ENCODE assay signal across 8 cellular contexts in the genomic region with DNA sequence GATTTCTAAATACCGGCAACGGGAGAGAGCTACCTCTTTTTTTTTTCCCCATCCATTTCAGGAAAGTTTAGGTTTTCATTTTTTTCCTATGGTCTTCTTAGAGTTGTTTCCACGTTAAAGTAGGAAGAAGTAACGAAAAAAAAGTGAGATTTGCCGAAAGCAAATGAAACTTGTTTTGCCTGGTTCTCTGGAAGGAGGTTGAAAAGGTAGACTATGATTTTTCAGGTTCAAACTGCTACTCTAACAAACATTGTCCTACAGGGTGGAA. TPM values are rescaled to one million over a fixed set of nuclear protein-coding genes. Genes with fewer than 3 reads are reported as not detected.
A peak's percentile ranks its signal among the peaks of the same experiment; 100 is the strongest.
DNase-seq lines count a peak whose midpoint lies in the region; ATAC-seq, FAIRE-seq and TF ChIP-seq lines count a peak whose summit lies in the region.

No MANE protein-coding gene starts in this region.

- intact Hi-C loops in activated naive CD4-positive, alpha-beta T cell treated with anti-CD3 and anti-CD28 coated beads for 36 hours (cut with micrococcal nuclease), result no loop called here
- intact Hi-C loops in K562 (cut with micrococcal nuclease), result loop anchor here (1.0 kb wide), 1 partner anchor 32 kb away; no protein-coding TSS in a partner anchor

- H3K27ac ChIP-seq in K562 (ENCODE audit: extremely low read depth, low read depth, low read length) (peak overlapping the region; percentile 85), mesodermal cell (ENCODE audit: low read depth, low read length, severe bottlenecking) (peak overlapping the region; percentile 86), upper lobe of left lung (peak overlapping the region; percentile 83 to 95 (median 92))

- H3K4me1 ChIP-seq in K562 (replicated peaks in 1 of 2; ENCODE audit: control insufficient read depth in 2 of 2, insufficient read depth in 2 of 2, low read length in 2 of 2) (peaks cover 21 to 49% of the 10 kb centered on the region in 2 experiments), mesodermal cell (ENCODE audit: control insufficient read depth, insufficient read depth, low read length, poor library complexity, severe bottlenecking) (peaks cover 14% of the 10 kb centered on the region), upper lobe of left lung (peaks cover 22 to 26% (median 23%) of the 10 kb centered on the region in 4 donors)

- no peaks in the 10 kb centered on the region for H4K20me1 ChIP-seq in K562 (replicated peaks; ENCODE audit: control insufficient read depth, insufficient read depth, low read length)

- H2AFZ ChIP-seq in K562 (ENCODE audit: low read depth, low read length), result peak overlapping the region; percentile 76

- DNase-seq in activated naive CD4-positive, alpha-beta T cell treated with anti-CD3 and anti-CD28 coated beads for 36 hours, result no peak
- no peak for DNase-seq in activated naive CD4-positive, alpha-beta T cell treated with Interleukin-2 at 50 U/mL for 16 hours
- DNase-seq in K562 (ENCODE audit: extremely low read depth in 1 of 4, low spot score in 3 of 4) (no peak), upper lobe of left lung (no peak), GM03348 (ENCODE audit: low spot score) (no peak)

- WGBS in K562 (ENCODE audit: insufficient coverage, low coverage, missing lambda C conversion rate), result 4% methylated on average over 5 of the region's 5 CpGs
- WGBS in mesodermal cell (ENCODE audit: insufficient coverage in 2 of 2), 2 experiments, result 83 to 89% methylated on average over 3 of the region's 5 CpGs
- WGBS in upper lobe of left lung, 2 donors, result 32 to 39% methylated on average over 5 of the region's 5 CpGs

- H3K9me3 Mint-ChIP-seq in activated naive CD4-positive, alpha-beta T cell treated with anti-CD3 and anti-CD28 coated beads for 36 hours, result no peaks in the 10 kb centered on the region

- H3K4me3 ChIP-seq in K562 (peak overlapping the region; percentile 38), mesodermal cell (ENCODE audit: extremely low read depth, insufficient read depth, low read length, poor library complexity, severe bottlenecking) (peak overlapping the region; percentile 7), upper lobe of left lung (peak overlapping the region in 2 of 4 donors; percentile 43 to 51)

- TF ChIP-seq RAD21 in K562 (CRISPR knock-in tag; conservative IDR thresholded peaks at IDR 0.05 in 1 of 2, IDR thresholded peaks at IDR 0.05 in 1 of 2), result no peak

- H3K4me2 ChIP-seq in K562 (ENCODE audit: insufficient read depth, low read length), result peak overlapping the region; percentile 77

- H3K9me1 ChIP-seq in K562 (ENCODE audit: control insufficient read depth, insufficient read depth, low read length), result no peaks in the 10 kb centered on the region

- H3K27ac Mint-ChIP-seq in activated naive CD4-positive, alpha-beta T cell treated with anti-CD3 and anti-CD28 coated beads for 36 hours, result peak overlapping the region; percentile 98

- TF ChIP-seq EP300 in K562 (IDR thresholded peaks at IDR 0.05; ENCODE audit: low read length) (no peak), upper lobe of left lung (IDR thresholded peaks at IDR 0.05) (no peak)

- H3K36me3 Mint-ChIP-seq in activated naive CD4-positive, alpha-beta T cell treated with anti-CD3 and anti-CD28 coated beads for 36 hours (ENCODE audit: low read depth), result peaks cover 31% of the 10 kb centered on the region

- no peaks in the 10 kb centered on the region for H3K9me3 ChIP-seq in K562 (replicated peaks; ENCODE audit: control insufficient read depth, insufficient read depth, low read depth, low read length)
- H3K9me3 ChIP-seq in mesodermal cell (ENCODE audit: control insufficient read depth, low read length), result no peaks in the 10 kb centered on the region
- H3K9me3 ChIP-seq in upper lobe of left lung, result no peaks in the 10 kb centered on the region

- peak overlapping the region; percentile 95 for H3K4me3 Mint-ChIP-seq in activated naive CD4-positive, alpha-beta T cell treated with anti-CD3 and anti-CD28 coated beads for 36 hours

- H3K4me1 Mint-ChIP-seq in activated naive CD4-positive, alpha-beta T cell treated with anti-CD3 and anti-CD28 coated beads for 36 hours (ENCODE audit: low read depth), result peaks cover 46% of the 10 kb centered on the region

- in situ Hi-C loops in K562 (cut with MboI), result loop anchor here (5.0 kb wide), 1 partner anchor 69 kb away; no protein-coding TSS in a partner anchor

- H3K36me3 ChIP-seq in K562 (ENCODE audit: control insufficient read depth, insufficient read depth, low read length), result peaks cover 28% of the 10 kb centered on the region
- H3K36me3 ChIP-seq in mesodermal cell (ENCODE audit: control insufficient read depth, insufficient read depth, low read length), result peaks cover 5% of the 10 kb centered on the region
- peaks cover 0 to 12% (median 2%) of the 10 kb centered on the region in 4 donors for H3K36me3 ChIP-seq in upper lobe of left lung

- no TSS peak for BruUV-seq in K562 (replicated peaks; lab: Mats Ljungman, UMichigan)

- TF ChIP-seq POLR2A in K562 (conservative IDR thresholded peaks at IDR 0.05) (no peak), upper lobe of left lung (IDR thresholded peaks at IDR 0.05) (no peak)

- POLR2A ChIA-PET in K562 (lab: Yijun Ruan, JAX), result interaction anchor here (0.7 to 9.6 kb wide), 16 partner anchors 11 to 78 kb away, joined by 3 to 110 read pairs (median 13); a partner anchor contains a TSS

- no peaks in the 10 kb centered on the region for H3K27me3 Mint-ChIP-seq in activated naive CD4-positive, alpha-beta T cell treated with anti-CD3 and anti-CD28 coated beads for 36 hours (ENCODE audit: low read depth)

- TF ChIP-seq CTCF in K562 (IDR thresholded peaks at IDR 0.05 in 2 of 3, conservative IDR thresholded peaks at IDR 0.05 in 1 of 3; ENCODE audit: insufficient read depth in 2 of 3, low read depth in 1 of 3, low read length in 3 of 3), result no peak
- TF ChIP-seq CTCF in upper lobe of left lung (IDR thresholded peaks at IDR 0.05), result no peak

- ATAC-seq in K562 (no peak), upper lobe of left lung (ENCODE audit: low FRiP score in 2 of 2) (no peak), GM18502 (IDR thresholded peaks at IDR 0.05; ENCODE audit: poor library complexity, unreplicated experiment) (no peak), HG02970 (IDR thresholded peaks at IDR 0.05; ENCODE audit: low FRiP score, unreplicated experiment) (no peak)

- no peak for FAIRE-seq in K562 (lab: Jason Lieb, UNC)

- H3K27me3 ChIP-seq in K562 (ENCODE audit: control insufficient read depth in 2 of 2, insufficient read depth in 2 of 2, low read length in 2 of 2) (no peaks in the 10 kb centered on the region), upper lobe of left lung (no peaks in the 10 kb centered on the region)

- H3K79me2 ChIP-seq in K562 (ENCODE audit: control insufficient read depth, insufficient read depth, low read length), result peaks cover 54% of the 10 kb centered on the region

- CTCF ChIA-PET in activated naive CD4-positive, alpha-beta T cell treated with anti-CD3 and anti-CD28 coated beads for 36 hours (lab: Charles Lee), result interaction anchor here (2.3 to 5.1 kb wide), 3 partner anchors 20 to 73 kb away, joined by 8 to 48 read pairs (median 17); a partner anchor contains a TSS
- CTCF ChIA-PET in K562 (lab: Yijun Ruan, JAX; ENCODE audit: low intra/inter-chr PET ratio), result no interaction called here

- H3K9ac ChIP-seq in K562 (ENCODE audit: insufficient read depth in 1 of 2, low read depth in 2 of 2, low read length in 2 of 2), result peak overlapping the region; percentile 86 to 87; a peak in 3 of 4 replicates

TF ChIP-seq in K562, 482 proteins besides CTCF, POLR2A, EP300 and RAD21 (continues in another document):
- TF ChIP-seq, protein P1, sequence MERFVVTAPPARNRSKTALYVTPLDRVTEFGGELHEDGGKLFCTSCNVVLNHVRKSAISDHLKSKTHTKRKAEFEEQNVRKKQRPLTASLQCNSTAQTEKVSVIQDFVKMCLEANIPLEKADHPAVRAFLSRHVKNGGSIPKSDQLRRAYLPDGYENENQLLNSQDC (CRISPR knock-in tag; IDR thresholded peaks at IDR 0.05), result no peak
- TF ChIP-seq ZKSCAN8 (CRISPR knock-in tag; IDR thresholded peaks at IDR 0.05), result peak; percentile 60; the same call in 1 of the 2 replicates
- 0 out of 2 replicates have a peak, but pooled peaks have one; percentile 12 for TF ChIP-seq ZNF79 (CRISPR knock-in tag; IDR thresholded peaks at IDR 0.05; ENCODE audit: low read depth)
- TF ChIP-seq, protein P2, sequence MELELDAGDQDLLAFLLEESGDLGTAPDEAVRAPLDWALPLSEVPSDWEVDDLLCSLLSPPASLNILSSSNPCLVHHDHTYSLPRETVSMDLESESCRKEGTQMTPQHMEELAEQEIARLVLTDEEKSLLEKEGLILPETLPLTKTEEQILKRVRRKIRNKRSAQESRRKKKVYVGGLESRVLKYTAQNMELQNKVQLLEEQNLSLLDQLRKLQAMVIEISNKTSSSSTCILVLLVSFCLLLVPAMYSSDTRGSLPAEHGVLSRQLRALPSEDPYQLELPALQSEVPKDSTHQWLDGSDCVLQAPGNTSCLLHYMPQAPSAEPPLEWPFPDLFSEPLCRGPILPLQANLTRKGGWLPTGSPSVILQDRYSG (tag; conservative IDR thresholded peaks at IDR 0.05; ENCODE audit: low read depth), result no peak
- TF ChIP-seq PHF21A (IDR thresholded peaks at IDR 0.05; ENCODE audit: borderline replicate concordance, low read depth), result no peak
- no peak for TF ChIP-seq RBM15 (IDR thresholded peaks at IDR 0.05; ENCODE audit: insufficient read depth, low read length)
- peak; percentile 52; the same call in 1 of the 2 replicates for TF ChIP-seq DMBX1 (CRISPR knock-in tag; IDR thresholded peaks at IDR 0.05; ENCODE audit: borderline replicate concordance)

RNA-seq across cellular contexts. Expression of a gene that starts 18.6 kb away (rescaled TPM):
- 100 to 1,000 TPM; 164 to 185 TPM for total RNA-seq in activated naive CD4-positive, alpha-beta T cell treated with anti-CD3 and anti-CD28 coated beads for 36 hours
- total RNA-seq in K562 (2011; cell fraction: chromatin; rRNA removed; ENCODE audit: low replicate concordance), result 221 and 585 TPM in 2 replicates
- 101 and 147 TPM in 2 replicates for total RNA-seq in K562 (2011; cell fraction: nucleolus; rRNA removed)
- 282 and 390 TPM in 2 replicates for total RNA-seq in K562 (2011; cell fraction: nucleoplasm; rRNA removed)
- total RNA-seq in K562 (2014; rRNA removed), result 38.9 and 47.3 TPM in 2 replicates
- 59.0 and 66.0 TPM in 2 replicates for total RNA-seq in K562 (2014; rRNA removed; fragmentation: Illumina TruSeq; extraction: Trizol)
- total RNA-seq in K562 (2015; rRNA removed; fragmentation: Illumina TruSeq; extraction: Trizol), result 45.5 and 49.7 TPM in 2 replicates
- total RNA-seq in K562 (2021), result 57.8 and 61.9 TPM in 2 replicates
- polyA plus RNA-seq in K562 (2011; rRNA removed), result 56.2 and 63.4 TPM in 2 replicates
- polyA plus RNA-seq in K562 (2011; cell fraction: cytosol; rRNA removed), result 32.8 and 58.4 TPM in 2 replicates
- polyA plus RNA-seq in K562 (2011; cell fraction: nucleus; rRNA removed), result 192 and 194 TPM in 2 replicates
- 33.7 and 57.7 TPM in 2 replicates for polyA plus RNA-seq in K562 (2012)
- 57.6 and 70.8 TPM in 2 replicates for polyA plus RNA-seq in K562 (2014; fragmentation: Illumina TruSeq; extraction: Trizol)
- polyA plus RNA-seq in K562 (2014; fragmentation: Nextera tagmentation; extraction: Ambion mirVana), result 10 to 100 TPM; 50.0 to 53.6 TPM
- polyA plus RNA-seq in K562 (2014; rRNA removed), result 55.3 and 61.3 TPM in 2 replicates
- polyA minus RNA-seq in K562 (2011; rRNA and poly(A)+ RNA removed), result 167 and 232 TPM in 2 replicates
- 39.1 and 51.9 TPM in 2 replicates for polyA minus RNA-seq in K562 (2011; cell fraction: cytosol; rRNA and poly(A)+ RNA removed)
- polyA minus RNA-seq in K562 (2011; cell fraction: nucleus; rRNA and poly(A)+ RNA removed), result 209 and 435 TPM in 2 replicates
- polyA plus RNA-seq in mesodermal cell (2013, experiment 1 of 2), result 45.4 TPM
- 37.3 TPM for polyA plus RNA-seq in mesodermal cell (2013, experiment 2 of 2)
- 100 to 1,000 TPM; 102 to 500 (median 155) TPM for total RNA-seq in upper lobe of left lung
